ENCODE assay signal across 22 cellular contexts in genomic region chr22:46948411-46949144, GRCh38.
"Had no signal": no experiment of that assay in that cellular context is flagged by ENCODE, and none has a peak within 500 bp of the region (broad histone marks: within the 10 kb centered on the region; RNA-seq: fewer than 3 reads in every experiment).

No MANE protein-coding gene starts in this region.

- H3K4me3 ChIP-seq: ascending aorta, body of pancreas, Peyer's patch, SJSA1 had no signal

- ATAC-seq: activated CD8-positive, alpha-beta T cell treated with anti-CD3 and anti-CD28 coated beads, Interleukin-2, amount 10 ng/mL, durations not matched to agents 7 days and 5 days; activated naive CD4-positive, alpha-beta T cell treated with anti-CD3 and anti-CD28 coated beads, Interleukin-2, amount 50 U/mL, for 72 hours; activated naive CD8-positive, alpha-beta T cell treated with anti-CD3 and anti-CD28 coated beads, Interleukin-2, amount 50 U/mL, for 24 hours; SK-N-SH treated with all-trans-retinoic acid at 6 μM for 48 hours had no signal

- H3K4me2 ChIP-seq: KMS-11 had no signal

- H3K27me3 ChIP-seq: ascending aorta, body of pancreas, Peyer's patch, SJSA1 had no signal

- DNase-seq: activated CD4-positive, alpha-beta T cell treated with anti-CD3 and anti-CD28 coated beads for 48 hours; activated CD4-positive, alpha-beta T cell treated with anti-CD3 and anti-CD28 coated beads, Interleukin-2, amount 50 U/mL, for 4 hours; activated CD4-positive, CD25-positive, alpha-beta regulatory T cell treated with anti-CD3 and anti-CD28 coated beads, Interleukin-2, amount 50 U/mL, for 72 hours; activated CD8-positive, alpha-beta T cell treated with anti-CD3 and anti-CD28 coated beads, Interleukin-2, amount 10 ng/mL, durations not matched to agents 7 days and 5 days; activated naive CD8-positive, alpha-beta T cell treated with anti-CD3 and anti-CD28 coated beads, Interleukin-2, amount 50 U/mL, for 24 hours; amniotic stem cell; body of pancreas; central memory CD4-positive, alpha-beta T cell; NCI-H1092; NCI-H1930; NCI-H345; NCI-H510A; NCI-H526 treated with DMSO at 0.1 percent for 48 hours; Peyer's patch; SHP77; SW 1271 had no signal

- H3K4me1 ChIP-seq: ascending aorta, body of pancreas, Peyer's patch, SJSA1 had no signal

- H3K9ac ChIP-seq: KMS-11 had no signal

- H3K9me3 ChIP-seq: ascending aorta, body of pancreas, Peyer's patch, SJSA1 had no signal

- H3K27ac ChIP-seq: ascending aorta, body of pancreas, KMS-11, Peyer's patch, RWPE1, SJSA1 had no signal
